ENCODE assay signal across 1 cellular context in genomic region chr17:76833747-76834146, GRCh38.
TF ChIP-seq lines count a peak whose summit lies in the region.

No MANE protein-coding gene starts in this region.

TF ChIP-seq in K562, 482 proteins besides CTCF, POLR2A, EP300 and RAD21 (continued from another document):
- TF ChIP-seq RREB1 (CRISPR knock-in tag; IDR thresholded peaks at IDR 0.05): no peak
- peak; percentile 16; the same call in 1 of the 2 replicates for TF ChIP-seq L3MBTL2 (IDR thresholded peaks at IDR 0.05)
